29 cellular contexts compared by ENCODE assay signal in the genomic region with DNA sequence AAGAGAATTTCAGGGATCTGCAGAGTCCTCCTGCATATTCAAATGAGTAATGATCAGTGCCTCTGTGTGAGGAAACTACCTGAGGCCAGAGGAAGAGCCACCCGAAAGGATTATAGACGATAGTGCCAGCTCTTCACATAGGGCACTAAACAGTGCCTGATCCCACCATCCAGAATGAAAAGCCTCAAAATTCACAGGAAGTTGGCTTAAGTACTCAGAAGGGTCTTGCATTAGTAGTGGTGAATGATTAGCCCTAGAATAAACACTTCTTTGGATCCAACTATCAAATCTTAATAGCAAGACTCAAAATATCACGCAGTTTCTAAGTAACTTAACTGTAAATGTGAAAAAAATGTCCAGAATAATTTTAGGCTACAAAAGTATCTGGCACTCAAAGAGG.
"Had no signal": no experiment of that assay in that cellular context is flagged by ENCODE, and none has a peak within 500 bp of the region (broad histone marks: within the 10 kb centered on the region; RNA-seq: fewer than 3 reads in every experiment).

No MANE protein-coding gene starts in this region.

- H3K27ac Mint-ChIP-seq: effector memory CD8-positive, alpha-beta T cell; natural killer cell; progenitor cell of endocrine pancreas; stimulated activated effector memory CD8-positive, alpha-beta T cell treated with anti-CD3 and anti-CD28 coated beads, Interleukin-12 subunit alpha, Interleukin-12 subunit beta, amount 100 ng/mL, for 72 hours had no signal

- FAIRE-seq: endometrium, islet of Langerhans had no signal

- H3K4me3 ChIP-seq: coronary artery, esophagus squamous epithelium, heart right ventricle, lower lobe of right lung, right atrium auricular region, sigmoid colon, stomach, thyroid gland, vagina had no signal

- DNase-seq: dermis blood vessel endothelial cell; effector memory CD8-positive, alpha-beta T cell; erythroblast; esophagus squamous epithelium; foreskin melanocyte; glutamatergic neuron; heart right ventricle; hippocampal formation; left cardiac atrium; left ventricle myocardium superior; lower lobe of right lung; natural killer cell; sigmoid colon; stimulated activated CD4-positive, alpha-beta T cell treated with anti-CD3 and anti-CD28 coated beads, Interleukin-2, amount 100 ng/mL, for 24 hours; stimulated activated CD4-positive, alpha-beta T cell treated with anti-CD3 and anti-CD28 coated beads, Interleukin-4, amount 100 ng/mL, for 24 hours; stimulated activated naive CD4-positive, alpha-beta T cell treated with Interleukin-2 at 50 U/mL for 16 hours; stomach; thyroid gland; trophoblast cell had no signal

- H3K4me3 Mint-ChIP-seq: effector memory CD8-positive, alpha-beta T cell; natural killer cell; neural crest cell; stimulated activated effector memory CD8-positive, alpha-beta T cell treated with anti-CD3 and anti-CD28 coated beads, Interleukin-12 subunit alpha, Interleukin-12 subunit beta, amount 100 ng/mL, for 72 hours had no signal

- H3K79me2 ChIP-seq: parathyroid adenoma had no signal

- H3K4me1 Mint-ChIP-seq: natural killer cell; neural crest cell; stimulated activated effector memory CD8-positive, alpha-beta T cell treated with anti-CD3 and anti-CD28 coated beads, Interleukin-12 subunit alpha, Interleukin-12 subunit beta, amount 100 ng/mL, for 72 hours had no signal

- H3K9ac ChIP-seq: parathyroid adenoma had no signal

- H3K27me3 ChIP-seq: esophagus squamous epithelium, neutrophil, right atrium auricular region, sigmoid colon, thyroid gland, vagina had no signal

- H3K9me3 Mint-ChIP-seq: effector memory CD8-positive, alpha-beta T cell; neural crest cell; stimulated activated effector memory CD8-positive, alpha-beta T cell treated with anti-CD3 and anti-CD28 coated beads, Interleukin-12 subunit alpha, Interleukin-12 subunit beta, amount 100 ng/mL, for 72 hours had no signal

- H3K36me3 ChIP-seq: esophagus squamous epithelium, heart right ventricle, lower lobe of right lung, neutrophil, right atrium auricular region, sigmoid colon, stomach, thyroid gland, vagina had no signal

- H3K27ac ChIP-seq: coronary artery, esophagus squamous epithelium, heart right ventricle, lower lobe of right lung, neutrophil, parathyroid adenoma, right atrium auricular region, sigmoid colon, stomach, thyroid gland, vagina had no signal

- H2AFZ ChIP-seq: parathyroid adenoma had no signal

- H3K27me3 Mint-ChIP-seq: effector memory CD8-positive, alpha-beta T cell; progenitor cell of endocrine pancreas had no signal

- H3K4me1 ChIP-seq: esophagus squamous epithelium, heart right ventricle, lower lobe of right lung, parathyroid adenoma, right atrium auricular region, sigmoid colon, stomach, thyroid gland, vagina had no signal

- H3K36me3 Mint-ChIP-seq: natural killer cell; stimulated activated effector memory CD8-positive, alpha-beta T cell treated with anti-CD3 and anti-CD28 coated beads, Interleukin-12 subunit alpha, Interleukin-12 subunit beta, amount 100 ng/mL, for 72 hours had no signal

- H3K9me3 ChIP-seq: esophagus squamous epithelium, heart right ventricle, lower lobe of right lung, neutrophil, sigmoid colon, stomach, thyroid gland, vagina had no signal

- ATAC-seq: effector memory CD8-positive, alpha-beta T cell; heart right ventricle; left cardiac atrium; left ventricle myocardium superior; natural killer cell; stimulated activated effector memory CD8-positive, alpha-beta T cell treated with anti-CD3 and anti-CD28 coated beads, Interleukin-12 subunit alpha, Interleukin-12 subunit beta, amount 100 ng/mL, for 72 hours had no signal
